Comparison of ENCODE assay signal across 1 cellular context in the genomic region with DNA sequence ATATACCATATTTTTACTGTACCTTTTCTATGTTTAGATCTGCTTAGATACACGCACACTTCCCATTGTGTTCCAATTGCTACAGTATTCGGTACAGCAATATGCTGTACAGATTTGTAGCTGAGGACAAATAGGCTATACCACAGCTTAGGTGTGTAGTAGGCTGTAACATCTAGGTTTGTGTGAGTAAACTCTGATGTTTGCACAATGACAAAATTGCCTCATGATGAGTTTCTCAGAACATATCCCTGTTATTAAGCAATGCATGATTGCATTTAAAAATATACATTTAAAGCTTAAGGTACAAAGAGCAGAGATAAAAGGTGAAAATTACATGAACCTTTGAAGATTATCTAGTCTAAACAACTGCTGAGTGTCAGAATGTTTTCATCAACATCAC.
TF ChIP-seq lines count a peak whose summit lies in the region.

No MANE protein-coding gene starts in this region.

TF ChIP-seq in HepG2, 621 proteins besides CTCF, POLR2A, EP300 and RAD21 (continued from another document):
- TF ChIP-seq DNMT3B (CRISPR knock-in tag; conservative IDR thresholded peaks at IDR 0.05): no peak
- TF ChIP-seq, protein P1, sequence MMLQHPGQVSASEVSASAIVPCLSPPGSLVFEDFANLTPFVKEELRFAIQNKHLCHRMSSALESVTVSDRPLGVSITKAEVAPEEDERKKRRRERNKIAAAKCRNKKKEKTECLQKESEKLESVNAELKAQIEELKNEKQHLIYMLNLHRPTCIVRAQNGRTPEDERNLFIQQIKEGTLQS (CRISPR knock-in tag; IDR thresholded peaks at IDR 0.05): no peak
- peak; percentile 30 for TF ChIP-seq HNF4A (CRISPR knock-in tag; IDR thresholded peaks at IDR 0.05)
- no peak for TF ChIP-seq ZNF225 (CRISPR knock-in tag; IDR thresholded peaks at IDR 0.05)
- no peak for TF ChIP-seq AKAP8 (CRISPR knock-in tag; IDR thresholded peaks at IDR 0.05)
- TF ChIP-seq, protein P2, sequence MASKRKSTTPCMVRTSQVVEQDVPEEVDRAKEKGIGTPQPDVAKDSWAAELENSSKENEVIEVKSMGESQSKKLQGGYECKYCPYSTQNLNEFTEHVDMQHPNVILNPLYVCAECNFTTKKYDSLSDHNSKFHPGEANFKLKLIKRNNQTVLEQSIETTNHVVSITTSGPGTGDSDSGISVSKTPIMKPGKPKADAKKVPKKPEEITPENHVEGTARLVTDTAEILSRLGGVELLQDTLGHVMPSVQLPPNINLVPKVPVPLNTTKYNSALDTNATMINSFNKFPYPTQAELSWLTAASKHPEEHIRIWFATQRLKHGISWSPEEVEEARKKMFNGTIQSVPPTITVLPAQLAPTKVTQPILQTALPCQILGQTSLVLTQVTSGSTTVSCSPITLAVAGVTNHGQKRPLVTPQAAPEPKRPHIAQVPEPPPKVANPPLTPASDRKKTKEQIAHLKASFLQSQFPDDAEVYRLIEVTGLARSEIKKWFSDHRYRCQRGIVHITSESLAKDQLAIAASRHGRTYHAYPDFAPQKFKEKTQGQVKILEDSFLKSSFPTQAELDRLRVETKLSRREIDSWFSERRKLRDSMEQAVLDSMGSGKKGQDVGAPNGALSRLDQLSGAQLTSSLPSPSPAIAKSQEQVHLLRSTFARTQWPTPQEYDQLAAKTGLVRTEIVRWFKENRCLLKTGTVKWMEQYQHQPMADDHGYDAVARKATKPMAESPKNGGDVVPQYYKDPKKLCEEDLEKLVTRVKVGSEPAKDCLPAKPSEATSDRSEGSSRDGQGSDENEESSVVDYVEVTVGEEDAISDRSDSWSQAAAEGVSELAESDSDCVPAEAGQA (IDR thresholded peaks at IDR 0.05; ENCODE audit: low read depth): no peak
- TF ChIP-seq, protein P2 (CRISPR knock-in tag; IDR thresholded peaks at IDR 0.05; ENCODE audit: borderline replicate concordance): no peak
